Comparison of ENCODE assay signal across 1 cellular context in genomic region chr12:34342048-34342447, GRCh38.
TF ChIP-seq lines count a peak whose summit lies in the region.

No MANE protein-coding gene starts in this region.

TF ChIP-seq in HEK293, 187 proteins besides CTCF, POLR2A, EP300 and RAD21 (continued from another document):
- no peak for TF ChIP-seq ZSCAN5A (tag by site-specific recombination; IDR thresholded peaks at IDR 0.05)
